ENCODE assay signal across 1 cellular context in genomic region chr1:89609781-89610456, GRCh38.
TF ChIP-seq lines count a peak whose summit lies in the region.

No MANE protein-coding gene starts in this region.

TF ChIP-seq in HepG2, 621 proteins besides CTCF, POLR2A, EP300 and RAD21 (continued from another document and continues in another):
- TF ChIP-seq ZNF704 (CRISPR knock-in tag; IDR thresholded peaks at IDR 0.05; ENCODE audit: borderline replicate concordance) (no peak), ZNF605 (CRISPR knock-in tag; IDR thresholded peaks at IDR 0.05) (no peak), MTA1 (CRISPR knock-in tag; IDR thresholded peaks at IDR 0.05; ENCODE audit: borderline replicate concordance) (peak; percentile 38; the same call in 1 of the 2 replicates), RBM39 (IDR thresholded peaks at IDR 0.05; ENCODE audit: low read depth, low read length, poor library complexity, severe bottlenecking) (no peak), NAIF1 (CRISPR knock-in tag; IDR thresholded peaks at IDR 0.05; ENCODE audit: borderline replicate concordance) (no peak), KLF9 (CRISPR knock-in tag; IDR thresholded peaks at IDR 0.05; ENCODE audit: low read depth) (no peak), ZNF205 (CRISPR knock-in tag; IDR thresholded peaks at IDR 0.05) (no peak), NFE2 (CRISPR knock-in tag; IDR thresholded peaks at IDR 0.05) (no peak), THAP9 (CRISPR knock-in tag; IDR thresholded peaks at IDR 0.05; ENCODE audit: borderline replicate concordance) (0 out of 2 replicates have a peak, but pooled peaks have one; percentile 35), ZBTB43 (CRISPR knock-in tag; conservative IDR thresholded peaks at IDR 0.05) (no peak), ZMYM3 (CRISPR knock-in tag; IDR thresholded peaks at IDR 0.05) (no peak), ZSCAN9 (CRISPR knock-in tag; IDR thresholded peaks at IDR 0.05; ENCODE audit: borderline replicate concordance) (no peak), ZNF296 (CRISPR knock-in tag; conservative IDR thresholded peaks at IDR 0.05) (0 out of 2 replicates have a peak, but pooled peaks have one; percentile 43), MLX (CRISPR knock-in tag; IDR thresholded peaks at IDR 0.05) (no peak), ZNF34 (CRISPR knock-in tag; IDR thresholded peaks at IDR 0.05; ENCODE audit: borderline replicate concordance) (0 out of 2 replicates have a peak, but pooled peaks have one; percentile 28), ZNF691 (CRISPR knock-in tag; IDR thresholded peaks at IDR 0.05; ENCODE audit: borderline replicate concordance, low read depth) (peak; percentile 48; the same call in 1 of the 2 replicates), ZMYM2 (CRISPR knock-in tag; IDR thresholded peaks at IDR 0.05) (no peak), MTF2 (CRISPR knock-in tag; IDR thresholded peaks at IDR 0.05; ENCODE audit: borderline replicate concordance) (no peak; the same call in 1 of the 2 replicates), GTF3A (CRISPR knock-in tag; conservative IDR thresholded peaks at IDR 0.05) (no peak), ZNF549 (CRISPR knock-in tag; IDR thresholded peaks at IDR 0.05) (no peak), ELF4 (CRISPR knock-in tag; IDR thresholded peaks at IDR 0.05; ENCODE audit: borderline replicate concordance) (no peak), ZNF142 (CRISPR knock-in tag; IDR thresholded peaks at IDR 0.05) (no peak), ERF (CRISPR knock-in tag; IDR thresholded peaks at IDR 0.05) (no peak), AHR (CRISPR knock-in tag; IDR thresholded peaks at IDR 0.05) (no peak), U2AF2 (IDR thresholded peaks at IDR 0.05; ENCODE audit: low read depth, low read length) (no peak), ZBTB49 (CRISPR knock-in tag; IDR thresholded peaks at IDR 0.05; ENCODE audit: borderline replicate concordance) (no peak), ATM (IDR thresholded peaks at IDR 0.05; ENCODE audit: borderline replicate concordance) (no peak), SNAPC4 (CRISPR knock-in tag; IDR thresholded peaks at IDR 0.05) (no peak), MBD4 (IDR thresholded peaks at IDR 0.05; ENCODE audit: borderline replicate concordance, low read length) (no peak), MAF1 (CRISPR knock-in tag; IDR thresholded peaks at IDR 0.05; ENCODE audit: borderline replicate concordance) (no peak), CHD4 (IDR thresholded peaks at IDR 0.05; ENCODE audit: borderline replicate concordance, low read length) (no peak), FOXK1 (CRISPR knock-in tag; IDR thresholded peaks at IDR 0.05; ENCODE audit: borderline replicate concordance, low read depth) (no peak), ZNF333 (CRISPR knock-in tag; IDR thresholded peaks at IDR 0.05; ENCODE audit: borderline replicate concordance) (no peak), ZNF747 (CRISPR knock-in tag; IDR thresholded peaks at IDR 0.05; ENCODE audit: borderline replicate concordance) (0 out of 2 replicates have a peak, but pooled peaks have one; percentile 46), SAP130 (CRISPR knock-in tag; IDR thresholded peaks at IDR 0.05; ENCODE audit: low read depth) (peak; percentile 35; the same call in 1 of the 2 replicates), ZNF713 (CRISPR knock-in tag; IDR thresholded peaks at IDR 0.05) (no peak), POLR2AphosphoS2 (IDR thresholded peaks at IDR 0.05; ENCODE audit: low read depth, low read length) (no peak), TRIM24 (CRISPR knock-in tag; IDR thresholded peaks at IDR 0.05) (no peak), ZNF251 (CRISPR knock-in tag; IDR thresholded peaks at IDR 0.05) (no peak), ZNF563 (CRISPR knock-in tag; IDR thresholded peaks at IDR 0.05) (no peak), TOE1 (CRISPR knock-in tag; IDR thresholded peaks at IDR 0.05) (no peak), BORCS8-MEF2B (CRISPR knock-in tag; IDR thresholded peaks at IDR 0.05) (0 out of 2 replicates have a peak, but pooled peaks have one; percentile 60), YEATS4 (CRISPR knock-in tag; IDR thresholded peaks at IDR 0.05; ENCODE audit: borderline replicate concordance) (no peak), NONO (IDR thresholded peaks at IDR 0.05) (no peak), NONO (CRISPR knock-in tag; conservative IDR thresholded peaks at IDR 0.05) (no peak), DPF2 (CRISPR knock-in tag; IDR thresholded peaks at IDR 0.05; ENCODE audit: borderline replicate concordance, low read depth) (no peak)
